Comparison of ENCODE assay signal across 26 cellular contexts in genomic region chr22:19146215-19146968, GRCh38. TPM values are rescaled to one million over a fixed set of nuclear protein-coding genes. Genes with fewer than 3 reads are reported as not detected.
DNase-seq lines count a peak whose midpoint lies in the region; ATAC-seq, FAIRE-seq and TF ChIP-seq lines count a peak whose summit lies in the region.
"Had no signal": no experiment of that assay in that cellular context is flagged by ENCODE, and none has a peak within 500 bp of the region (broad histone marks: within the 10 kb centered on the region; RNA-seq: fewer than 3 reads in every experiment).

No MANE protein-coding gene starts in this region.

- H3K36me3 ChIP-seq in heart right ventricle (peaks cover 0 to 16% (median 13%) of the 10 kb centered on the region in 9 donors), upper lobe of right lung (peaks cover 13% of the 10 kb centered on the region), small intestine (ENCODE audit: control insufficient read depth in 2 of 2, insufficient read depth in 2 of 2, low read length in 2 of 2) (peaks cover 0 to 3% of the 10 kb centered on the region in 2 donors), tibial nerve (peaks cover 0 to 14% (median 0%) of the 10 kb centered on the region in 3 donors)

- peaks cover 11% of the 10 kb centered on the region for H3K36me3 Mint-ChIP-seq in T-helper 17 cell (ENCODE audit: low read depth)

- peaks cover 5 to 25% (median 18%) of the 10 kb centered on the region in 9 donors for H3K4me1 ChIP-seq in heart right ventricle
- H3K4me1 ChIP-seq in upper lobe of right lung: peaks cover 8% of the 10 kb centered on the region
- peaks cover 0 to 2% of the 10 kb centered on the region in 2 donors for H3K4me1 ChIP-seq in small intestine (ENCODE audit: control insufficient read depth in 2 of 2, insufficient read depth in 1 of 2, low read depth in 1 of 2, low read length in 1 of 2)
- H3K4me1 ChIP-seq in tibial nerve: peaks cover 0 to 29% (median 12%) of the 10 kb centered on the region in 4 donors

- peak overlapping the region; percentile 36 for H3K4me3 Mint-ChIP-seq in T-helper 17 cell
- H3K4me3 Mint-ChIP-seq: activated naive CD4-positive, alpha-beta T cell treated with anti-CD3 and anti-CD28 coated beads, Interleukin-2, amount 10 ng/mL, durations not matched to agents 7 days and 5 days; immature natural killer cell; mesothelial cell of epicardium; nephron; stimulated activated naive B cell treated with anti-CD40 and anti-IgM and Interleukin-4, amounts not matched to agents 10 μg/mL and 1 μg/mL and 100 μg/mL, for 72 hours had no signal

- DNase-seq in Right ventricle myocardium inferior (ENCODE audit: missing footprints) (peak; percentile 70), heart right ventricle (no peak), T-helper 17 cell (no peak), upper lobe of right lung (peak; percentile 44), small intestine (no peak), tibial nerve (ENCODE audit: low spot score in 2 of 2) (no peak)
- DNase-seq: ACHN; activated CD8-positive, alpha-beta memory T cell treated with anti-CD3 and anti-CD28 coated beads for 24 hours; activated naive CD4-positive, alpha-beta T cell treated with anti-CD3 and anti-CD28 coated beads, Interleukin-2, amount 10 ng/mL, durations not matched to agents 7 days and 5 days; activated T-cell treated with anti-CD3 and anti-CD28 coated beads, Interleukin-2, amount 50 U/mL, for 48 hours; caudate nucleus; dermis blood vessel endothelial cell; immature natural killer cell; left ventricle myocardium inferior; NCI-H1930; NCI-H446 treated with DMSO at 0.1 percent for 48 hours; stimulated activated CD4-positive, alpha-beta T cell treated with anti-CD3 and anti-CD28 coated beads, Interleukin-2, amount 100 ng/mL, for 24 hours; stimulated activated naive B cell treated with anti-CD40 and anti-IgM and Interleukin-4, amounts not matched to agents 10 μg/mL and 1 μg/mL and 100 μg/mL, for 72 hours; T-helper 9 cell; testis had no signal

- FAIRE-seq in small intestine (lab: Jason Lieb, UNC): no peak
- FAIRE-seq: G401.6 had no signal

- H3K9me3 ChIP-seq in heart right ventricle (no peaks in the 10 kb centered on the region), T-helper 17 cell (ENCODE audit: control insufficient read depth, low read length, poor library complexity, severe bottlenecking) (no peaks in the 10 kb centered on the region), upper lobe of right lung (no peaks in the 10 kb centered on the region), small intestine (ENCODE audit: control insufficient read depth, low read depth) (no peaks in the 10 kb centered on the region), tibial nerve (peaks cover 0 to under 1% (median 0%) of the 10 kb centered on the region in 4 donors)
- H3K9me3 ChIP-seq: left ventricle myocardium inferior, testis had no signal

- TF ChIP-seq CTCF in heart right ventricle (IDR thresholded peaks at IDR 0.05) (no peak), upper lobe of right lung (IDR thresholded peaks at IDR 0.05) (no peak), tibial nerve (IDR thresholded peaks at IDR 0.05) (no peak)

- H3K4me1 Mint-ChIP-seq in T-helper 17 cell: peaks cover 22% of the 10 kb centered on the region

- H3K27ac Mint-ChIP-seq in T-helper 17 cell: peak overlapping the region; percentile 70
- H3K27ac Mint-ChIP-seq: activated naive CD4-positive, alpha-beta T cell treated with anti-CD3 and anti-CD28 coated beads, Interleukin-2, amount 10 ng/mL, durations not matched to agents 7 days and 5 days; mesothelial cell of epicardium; nephron; progenitor cell of endocrine pancreas; stimulated activated naive B cell treated with anti-CD40 and anti-IgM and Interleukin-4, amounts not matched to agents 10 μg/mL and 1 μg/mL and 100 μg/mL, for 72 hours had no signal

- intact Hi-C loops in Right ventricle myocardium inferior (cut with DNase I) (loop anchor here (10.0 kb wide), 1 partner anchor 288 kb away; the partner anchor contains the start of genes HIRA and MRPL40), heart right ventricle (cut with DNase I) (loop anchor here in 5 of 10 donors (5.0 to 10.0 kb wide), 4 partner anchors 328 to 488 kb away; partner anchors contain the start of genes CDC45 (in 1 of the 5) and UFD1 (in 1 of the 5)), upper lobe of right lung (cut with DNase I) (no loop called here)

- peaks cover 28 to 44% (median 33%) of the 10 kb centered on the region in 7 donors for H3K27me3 ChIP-seq in heart right ventricle
- H3K27me3 ChIP-seq in upper lobe of right lung: peaks cover 36% of the 10 kb centered on the region
- H3K27me3 ChIP-seq in small intestine (ENCODE audit: control insufficient read depth in 2 of 2, insufficient read depth in 2 of 2, low read length in 2 of 2): peaks cover 24 to 35% of the 10 kb centered on the region in 2 donors
- H3K27me3 ChIP-seq in tibial nerve: peaks cover 0 to 30% of the 10 kb centered on the region in 2 donors
- H3K27me3 ChIP-seq: testis had no signal

- ATAC-seq in Right ventricle myocardium inferior: no peak
- ATAC-seq in heart right ventricle: no peak
- ATAC-seq in T-helper 17 cell: no peak
- ATAC-seq in upper lobe of right lung: no peak

- peaks cover 25% of the 10 kb centered on the region for H3K27me3 Mint-ChIP-seq in T-helper 17 cell

- 82 to 84% methylated on average over 11 of the region's 11 CpGs for WGBS in heart right ventricle, 2 donors
- 76 to 81% (median 80%) methylated on average over 11 of the region's 11 CpGs for WGBS in small intestine, 3 donors
- WGBS in tibial nerve, 2 donors: 80% methylated on average over 11 of the region's 11 CpGs

- H3K4me3 ChIP-seq in heart right ventricle (no peak overlapping the region), upper lobe of right lung (no peak overlapping the region), small intestine (ENCODE audit: low read depth in 1 of 2, low read length in 2 of 2) (no peak overlapping the region), tibial nerve (no peak overlapping the region)
- H3K4me3 ChIP-seq: BLaER1 treated with 17β-estradiol and CSF1 and Interleukin-3, amounts not matched to agents 10 nM and 100 nM; left ventricle myocardium inferior; testis had no signal

- TF ChIP-seq EP300 in tibial nerve (IDR thresholded peaks at IDR 0.05): no peak

- H3K27ac ChIP-seq in heart right ventricle: no peak overlapping the region
- H3K27ac ChIP-seq in upper lobe of right lung: no peak overlapping the region
- H3K27ac ChIP-seq in small intestine (ENCODE audit: low read depth in 1 of 2, low read length in 1 of 2): no peak overlapping the region
- H3K27ac ChIP-seq in tibial nerve: no peak overlapping the region
- H3K27ac ChIP-seq: BLaER1 treated with 17β-estradiol and CSF1 and Interleukin-3, amounts not matched to agents 10 nM and 100 nM; left ventricle myocardium inferior; testis had no signal

- no peak for TF ChIP-seq POLR2A in tibial nerve (IDR thresholded peaks at IDR 0.05)

RNA-seq across cellular contexts. Expression of gene ESS2, which starts 1.9 kb away (rescaled TPM):
- total RNA-seq in Right ventricle myocardium inferior: 8.8 TPM
- 10 to 100 TPM in 3 of 10 donors, 1 to 10 TPM in 7; 7.5 to 11.5 (median 9.2) TPM for total RNA-seq in heart right ventricle
- 10 to 100 TPM; 12.4 to 14.3 TPM for polyA plus RNA-seq in heart right ventricle
- total RNA-seq in T-helper 17 cell: 10 to 100 TPM; 34.7 to 46.5 TPM
- 14.0 TPM for total RNA-seq in upper lobe of right lung
- polyA plus RNA-seq in small intestine: 10 to 100 TPM; 11.2 to 13.5 (median 11.7) TPM
- 10 to 100 TPM; 15.3 to 18.6 (median 16.4) TPM for total RNA-seq in tibial nerve

RNA-seq across cellular contexts. Expression of gene GSC2, which starts 3.7 kb away (rescaled TPM):
- not detected for total RNA-seq in Right ventricle myocardium inferior
- total RNA-seq in heart right ventricle: not detected
- not detected for polyA plus RNA-seq in heart right ventricle
- not detected for total RNA-seq in T-helper 17 cell
- total RNA-seq in upper lobe of right lung: not detected
- polyA plus RNA-seq in small intestine: not detected
- total RNA-seq in tibial nerve: not detected
- total RNA-seq: dermis blood vessel endothelial cell, fibroblast of villous mesenchyme, left ventricle myocardium inferior, mesothelial cell of epicardium, progenitor cell of endocrine pancreas had no signal
- polyA plus RNA-seq: immature natural killer cell had no signal

RNA-seq across cellular contexts. Expression of gene TSSK2, which starts 15.3 kb away (rescaled TPM):
- not detected for total RNA-seq in Right ventricle myocardium inferior
- total RNA-seq in heart right ventricle: under 1 TPM in 1 of 10 donors, not detected in 9; 0.19 TPM
- under 1 TPM; 0.14 to 0.37 TPM for polyA plus RNA-seq in heart right ventricle
- total RNA-seq in T-helper 17 cell: under 1 TPM; 0.20 to 0.29 TPM
- not detected for total RNA-seq in upper lobe of right lung
- polyA plus RNA-seq in small intestine: under 1 TPM in 1 of 3 donors, not detected in 2; 0.04 TPM
- under 1 TPM in 1 of 4 donors, not detected in 3; 0.30 TPM for total RNA-seq in tibial nerve
- total RNA-seq: dermis blood vessel endothelial cell, fibroblast of villous mesenchyme, left ventricle myocardium inferior, mesothelial cell of epicardium, progenitor cell of endocrine pancreas had no signal
- polyA plus RNA-seq: immature natural killer cell had no signal

RNA-seq across cellular contexts. Expression of gene DGCR2, which starts 24.2 kb away (rescaled TPM):
- 29.9 TPM for total RNA-seq in Right ventricle myocardium inferior
- total RNA-seq in heart right ventricle: 10 to 100 TPM; 27.0 to 58.0 (median 42.2) TPM
- 10 to 100 TPM; 17.0 to 28.5 TPM for polyA plus RNA-seq in heart right ventricle
- total RNA-seq in T-helper 17 cell: 10 to 100 TPM; 37.7 TPM
- total RNA-seq in upper lobe of right lung: 70.6 TPM
- 10 to 100 TPM; 14.8 to 52.9 (median 15.1) TPM for polyA plus RNA-seq in small intestine
- total RNA-seq in tibial nerve: 10 to 100 TPM; 57.6 to 68.0 (median 58.9) TPM

RNA-seq across cellular contexts. Expression of gene SLC25A1, which starts 32.1 kb away (rescaled TPM):
- 28.7 TPM for total RNA-seq in Right ventricle myocardium inferior
- total RNA-seq in heart right ventricle: 10 to 100 TPM; 14.8 to 29.1 (median 19.9) TPM
- 10 to 100 TPM; 23.1 to 31.9 TPM for polyA plus RNA-seq in heart right ventricle
- 10 to 100 TPM; 18.4 to 21.3 TPM for total RNA-seq in T-helper 17 cell
- total RNA-seq in upper lobe of right lung: 63.0 TPM
- 100 to 1,000 TPM; 116 to 227 (median 127) TPM for polyA plus RNA-seq in small intestine
- 100 to 1,000 TPM in 1 of 4 donors, 10 to 100 TPM in 3; 46.9 to 100 (median 86.2) TPM for total RNA-seq in tibial nerve

Comparison
In these comparisons a context has a peak if more than half of its experiments do, and no peak if none do; other contexts are left out.
1. DNase-seq: peak in Right ventricle myocardium inferior (single experiment) and upper lobe of right lung (single experiment); none in heart right ventricle (0 of 2), T-helper 17 cell (0 of 3), small intestine (single experiment) and tibial nerve (0 of 2).